In the genomic region with DNA sequence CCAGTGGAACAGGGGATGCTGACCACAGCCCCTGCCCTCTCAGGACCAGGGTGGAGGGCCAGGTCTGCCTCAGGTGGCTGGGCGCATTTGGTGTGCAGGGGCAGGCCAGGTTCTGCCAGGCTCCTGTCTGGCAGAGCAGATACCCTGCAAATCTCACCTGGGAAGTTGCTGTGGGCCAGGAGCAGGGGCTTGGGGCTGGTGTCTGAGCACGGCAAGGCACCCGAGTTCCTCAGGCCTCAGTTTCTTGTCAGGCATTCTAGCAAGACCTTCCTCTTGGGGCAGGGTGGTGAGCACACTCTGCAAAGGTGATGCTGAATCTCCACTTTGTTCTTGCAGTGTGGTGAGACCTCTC, we compare ENCODE assay signal across 10 cellular contexts. TPM values are rescaled to one million over a fixed set of nuclear protein-coding genes. Genes with fewer than 3 reads are reported as not detected.
A peak's percentile ranks its signal among the peaks of the same experiment; 100 is the strongest.
DNase-seq lines count a peak whose midpoint lies in the region; ATAC-seq and TF ChIP-seq lines count a peak whose summit lies in the region.
"Had no signal": no experiment of that assay in that cellular context is flagged by ENCODE, and none has a peak within 500 bp of the region (broad histone marks: within the 10 kb centered on the region; RNA-seq: fewer than 3 reads in every experiment).

No MANE protein-coding gene starts in this region.

- H4K20me1 ChIP-seq in Loucy (ENCODE audit: insufficient read depth, low read length, poor library complexity, severe bottlenecking): no peaks in the 10 kb centered on the region

- no peaks in the 10 kb centered on the region for H3K27me3 Mint-ChIP-seq in CD4-positive, alpha-beta T cell
- H3K27me3 Mint-ChIP-seq in progenitor cell of endocrine pancreas: no peaks in the 10 kb centered on the region

- intact Hi-C loops in CD4-positive, alpha-beta T cell (cut with DNase I, micrococcal nuclease): loop anchor here in 1 of 2 experiments (2.0 to 5.0 kb wide), 3 partner anchors 16 to 164 kb away; no protein-coding TSS in a partner anchor
- intact Hi-C loops in left cardiac atrium (cut with DNase I): loop anchor here in 1 of 2 donors (10.0 kb wide), 1 partner anchor 150 kb away; the partner anchor contains the start of gene UPF1

- no peak overlapping the region for H2AFZ ChIP-seq in Loucy (ENCODE audit: low read length)

- no peak for TF ChIP-seq POLR2A in gastroesophageal sphincter (IDR thresholded peaks at IDR 0.05)

- no peaks in the 10 kb centered on the region for H3K36me3 ChIP-seq in Loucy (ENCODE audit: insufficient read depth, low read length)
- H3K36me3 ChIP-seq in ectodermal cell (ENCODE audit: control insufficient read depth, insufficient read depth, low read length): no peaks in the 10 kb centered on the region
- H3K36me3 ChIP-seq in gastroesophageal sphincter: no peaks in the 10 kb centered on the region
- H3K36me3 ChIP-seq: adrenal gland, SJSA1 had no signal

- no peak for ATAC-seq in CD4-positive, alpha-beta T cell (ENCODE audit: poor library complexity)
- no peak for ATAC-seq in left cardiac atrium
- no peak for ATAC-seq in gastroesophageal sphincter

- H3K36me3 Mint-ChIP-seq in CD4-positive, alpha-beta T cell (ENCODE audit: low read depth): peaks cover 1% of the 10 kb centered on the region
- peaks cover 1% of the 10 kb centered on the region for H3K36me3 Mint-ChIP-seq in progenitor cell of endocrine pancreas (ENCODE audit: insufficient read depth)

- H3K27ac Mint-ChIP-seq in CD4-positive, alpha-beta T cell: peak overlapping the region; percentile 77
- no peak overlapping the region for H3K27ac Mint-ChIP-seq in progenitor cell of endocrine pancreas

- H3K9ac ChIP-seq in Loucy (ENCODE audit: low read depth, low read length, poor library complexity, severe bottlenecking): peak overlapping the region; percentile 93

- no peaks in the 10 kb centered on the region for H3K27me3 ChIP-seq in CD4-positive, alpha-beta T cell (ENCODE audit: control insufficient read depth, insufficient read depth, low read length)
- no peaks in the 10 kb centered on the region for H3K27me3 ChIP-seq in Loucy (ENCODE audit: insufficient read depth, low read length, poor library complexity, severe bottlenecking)
- no peaks in the 10 kb centered on the region for H3K27me3 ChIP-seq in ectodermal cell (ENCODE audit: control insufficient read depth, insufficient read depth, low read length, poor library complexity, severe bottlenecking)
- no peaks in the 10 kb centered on the region for H3K27me3 ChIP-seq in gastroesophageal sphincter
- H3K27me3 ChIP-seq: adrenal gland, SJSA1 had no signal

- no peaks in the 10 kb centered on the region for H3K9me3 Mint-ChIP-seq in CD4-positive, alpha-beta T cell
- H3K9me3 Mint-ChIP-seq in progenitor cell of endocrine pancreas (ENCODE audit: low read depth): no peaks in the 10 kb centered on the region

- H3K9me3 ChIP-seq in CD4-positive, alpha-beta T cell (ENCODE audit: control insufficient read depth, low read length): no peaks in the 10 kb centered on the region
- H3K9me3 ChIP-seq in Loucy (ENCODE audit: insufficient read depth, low read depth, low read length) (no peaks in the 10 kb centered on the region), ectodermal cell (ENCODE audit: control insufficient read depth, low read length) (no peaks in the 10 kb centered on the region), gastroesophageal sphincter (no peaks in the 10 kb centered on the region)
- H3K9me3 ChIP-seq: adrenal gland, SJSA1 had no signal

- H3K4me1 ChIP-seq in Loucy (ENCODE audit: insufficient read depth, low read length, poor library complexity, severe bottlenecking) (peaks cover 18% of the 10 kb centered on the region), ectodermal cell (ENCODE audit: control insufficient read depth, insufficient read depth, low read length) (peaks cover 9% of the 10 kb centered on the region), gastroesophageal sphincter (peaks cover 0 to 37% (median 9%) of the 10 kb centered on the region in 3 donors)

- TF ChIP-seq EP300 in gastroesophageal sphincter (IDR thresholded peaks at IDR 0.05): no peak

- no peak for DNase-seq in CD4-positive, alpha-beta T cell
- DNase-seq in progenitor cell of endocrine pancreas (ENCODE audit: low spot score, unreplicated experiment): no peak
- DNase-seq in HPDE6-E6E7 (ENCODE audit: extremely low spot score): no peak
- no peak for DNase-seq in NCI-H2107 treated with DMSO at 0.1 percent for 48 hours (lab: John Stamatoyannopoulos, UW; ENCODE audit: unreplicated experiment)
- no peak for DNase-seq in left cardiac atrium
- DNase-seq: adrenal gland had no signal

- no peaks in the 10 kb centered on the region for H3F3A ChIP-seq in Loucy (ENCODE audit: low read depth)

- peak overlapping the region; percentile 97 for H3K4me2 ChIP-seq in Loucy (ENCODE audit: low read depth, low read length, poor library complexity, severe bottlenecking)

- H3K4me1 Mint-ChIP-seq in CD4-positive, alpha-beta T cell (ENCODE audit: low read depth): peaks cover 36% of the 10 kb centered on the region
- peaks cover 8% of the 10 kb centered on the region for H3K4me1 Mint-ChIP-seq in progenitor cell of endocrine pancreas (ENCODE audit: low read depth)

- H3K27ac ChIP-seq in CD4-positive, alpha-beta T cell (ENCODE audit: low read depth, low read length): no peak overlapping the region
- H3K27ac ChIP-seq in ectodermal cell (ENCODE audit: insufficient read depth, low read depth, low read length, poor library complexity, severe bottlenecking): no peak overlapping the region
- peak overlapping the region in 2 of 4 donors; percentile 86 to 90 for H3K27ac ChIP-seq in gastroesophageal sphincter
- H3K27ac ChIP-seq: SJSA1 had no signal

- 88 to 92% methylated on average over 3 of the region's 3 CpGs for WGBS in ectodermal cell, 2 experiments
- no CpG with 5 or more reads among the region's 3 CpGs for WGBS in gastroesophageal sphincter (ENCODE audit: low coverage in 1 of 2), 2 donors

- no peaks in the 10 kb centered on the region for H3K9me2 ChIP-seq in Loucy (replicated peaks; ENCODE audit: low read depth, low read length)

- H3K79me2 ChIP-seq in Loucy (ENCODE audit: insufficient read depth, low read length): peaks cover 53% of the 10 kb centered on the region

- CTCF ChIA-PET in CD4-positive, alpha-beta T cell (lab: Charles Lee): no interaction called here

- peak overlapping the region; percentile 78 for H3K4me3 Mint-ChIP-seq in CD4-positive, alpha-beta T cell
- H3K4me3 Mint-ChIP-seq in progenitor cell of endocrine pancreas (ENCODE audit: low read depth): peak overlapping the region; percentile 87

- no peak for TF ChIP-seq CTCF in CD4-positive, alpha-beta T cell (IDR thresholded peaks at IDR 0.05)
- TF ChIP-seq CTCF in Loucy (conservative IDR thresholded peaks at IDR 0.05; ENCODE audit: low read length) (no peak), progenitor cell of endocrine pancreas (IDR thresholded peaks at IDR 0.05; ENCODE audit: unreplicated experiment) (no peak), gastroesophageal sphincter (IDR thresholded peaks at IDR 0.05) (no peak)

- peak overlapping the region; percentile 83 for H3K4me3 ChIP-seq in Loucy (ENCODE audit: low read length, poor library complexity, severe bottlenecking)
- H3K4me3 ChIP-seq in ectodermal cell (ENCODE audit: insufficient read depth, low read depth, low read length): peak overlapping the region; percentile 55
- H3K4me3 ChIP-seq in gastroesophageal sphincter: peak overlapping the region in 1 of 2 donors; percentile 56

- POLR2A ChIA-PET in CD4-positive, alpha-beta T cell (lab: Charles Lee): interaction anchor here (0.8 to 2.3 kb wide), 5 partner anchors 15 to 147 kb away, joined by 4 to 14 read pairs (median 4); partner anchors contain the start of genes UBA52 and UPF1

RNA-seq across cellular contexts. Expression of gene CRTC1, which starts 1.1 kb away (rescaled TPM):
- total RNA-seq in CD4-positive, alpha-beta T cell: 10 to 100 TPM; 11.8 to 12.2 TPM
- 27.0 TPM for polyA plus RNA-seq in ectodermal cell (2013, experiment 1 of 4)
- polyA plus RNA-seq in ectodermal cell (2013, experiment 2 of 4): 29.4 TPM
- 22.2 TPM for polyA plus RNA-seq in ectodermal cell (2013, experiment 3 of 4)
- 24.1 TPM for polyA plus RNA-seq in ectodermal cell (2013, experiment 4 of 4)
- 39.5 and 39.7 TPM in 2 replicates for total RNA-seq in progenitor cell of endocrine pancreas
- 10 to 100 TPM; 10.5 to 11.1 TPM for total RNA-seq in left cardiac atrium
- total RNA-seq in gastroesophageal sphincter: 1 to 10 TPM; 3.8 to 8.9 (median 6.3) TPM

RNA-seq across cellular contexts. Expression of gene KLHL26, which starts 47.8 kb away (rescaled TPM):
- 10 to 100 TPM; 13.7 to 19.0 TPM for total RNA-seq in CD4-positive, alpha-beta T cell
- polyA plus RNA-seq in ectodermal cell (2013, experiment 1 of 4): 6.9 TPM
- 6.8 TPM for polyA plus RNA-seq in ectodermal cell (2013, experiment 2 of 4)
- polyA plus RNA-seq in ectodermal cell (2013, experiment 3 of 4): 5.2 TPM
- 5.6 TPM for polyA plus RNA-seq in ectodermal cell (2013, experiment 4 of 4)
- total RNA-seq in progenitor cell of endocrine pancreas: 11.6 and 12.3 TPM in 2 replicates
- total RNA-seq in left cardiac atrium: 10 to 100 TPM in 1 of 2 donors, 1 to 10 TPM in 1; 7.8 to 10.2 TPM
- total RNA-seq in gastroesophageal sphincter: 10 to 100 TPM; 12.9 to 19.0 (median 14.6) TPM
